Comparison of ENCODE assay signal across 8 cellular contexts in genomic region chr2:71545572-71546274, GRCh38.
DNase-seq lines count a peak whose midpoint lies in the region; ATAC-seq, FAIRE-seq and TF ChIP-seq lines count a peak whose summit lies in the region.

No MANE protein-coding gene starts in this region.

- no peaks in the 10 kb centered on the region for H3K36me3 ChIP-seq in kidney (ENCODE audit: control insufficient read depth in 1 of 2, insufficient read depth in 2 of 2, low read length in 2 of 2)

- FAIRE-seq in kidney (lab: Jason Lieb, UNC) = no peak

- ATAC-seq in GM21528 (IDR thresholded peaks at IDR 0.05; ENCODE audit: low FRiP score, unreplicated experiment) = peak; percentile 58
- ATAC-seq in GM21390 (IDR thresholded peaks at IDR 0.05; ENCODE audit: unreplicated experiment) = no peak

- H3K9ac ChIP-seq in kidney (ENCODE audit: low read length in 2 of 2) = no peak overlapping the region

- intact Hi-C loops in kidney (cut with DNase I) = loop anchor here (5.0 kb wide), 1 partner anchor 607 kb away; no protein-coding TSS in a partner anchor

- H3K27ac ChIP-seq in caudate nucleus (ENCODE audit: low read depth, low read length) (no peak overlapping the region), kidney (ENCODE audit: low read depth in 2 of 2, low read length in 2 of 2) (peak overlapping the region in 1 of 2 donors; percentile 22)

- TF ChIP-seq CTCF in kidney (IDR thresholded peaks at IDR 0.05; ENCODE audit: borderline replicate concordance, extremely low read depth, insufficient read depth) = peak; percentile 73

- peak overlapping the region in 1 of 2 donors; percentile 31 for H3K4me3 ChIP-seq in kidney (ENCODE audit: low read length in 2 of 2)

- H3K9me3 ChIP-seq in kidney (ENCODE audit: control insufficient read depth in 1 of 2, low read length in 2 of 2) = no peaks in the 10 kb centered on the region

- peaks cover 2 to 5% of the 10 kb centered on the region in 2 donors for H3K4me1 ChIP-seq in kidney (ENCODE audit: control insufficient read depth in 1 of 2, insufficient read depth in 1 of 2, low read depth in 1 of 2, low read length in 2 of 2)

- DNase-seq in CMK (ENCODE audit: low read depth) (peak; percentile 48), NCI-H1417 treated with DMSO at 0.1 percent for 48 hours (lab: John Stamatoyannopoulos, UW) (peak; percentile 54), UCSD-AML1 (lab: John Stamatoyannopoulos, UW; ENCODE audit: unreplicated experiment) (peak; percentile 70), caudate nucleus (lab: John Stamatoyannopoulos, UW) (peak in 43 of 61 donors; percentile 7 to 67 (median 27)), kidney (peak; percentile 62)
- peak; percentile 38 for DNase-seq in stimulated activated CD4-positive, alpha-beta T cell treated with anti-CD3 and anti-CD28 coated beads, Interleukin-1b, Interleukin-23, amount 100 ng/mL, for 48 hours
